13 cellular contexts compared by ENCODE assay signal in the genomic region with DNA sequence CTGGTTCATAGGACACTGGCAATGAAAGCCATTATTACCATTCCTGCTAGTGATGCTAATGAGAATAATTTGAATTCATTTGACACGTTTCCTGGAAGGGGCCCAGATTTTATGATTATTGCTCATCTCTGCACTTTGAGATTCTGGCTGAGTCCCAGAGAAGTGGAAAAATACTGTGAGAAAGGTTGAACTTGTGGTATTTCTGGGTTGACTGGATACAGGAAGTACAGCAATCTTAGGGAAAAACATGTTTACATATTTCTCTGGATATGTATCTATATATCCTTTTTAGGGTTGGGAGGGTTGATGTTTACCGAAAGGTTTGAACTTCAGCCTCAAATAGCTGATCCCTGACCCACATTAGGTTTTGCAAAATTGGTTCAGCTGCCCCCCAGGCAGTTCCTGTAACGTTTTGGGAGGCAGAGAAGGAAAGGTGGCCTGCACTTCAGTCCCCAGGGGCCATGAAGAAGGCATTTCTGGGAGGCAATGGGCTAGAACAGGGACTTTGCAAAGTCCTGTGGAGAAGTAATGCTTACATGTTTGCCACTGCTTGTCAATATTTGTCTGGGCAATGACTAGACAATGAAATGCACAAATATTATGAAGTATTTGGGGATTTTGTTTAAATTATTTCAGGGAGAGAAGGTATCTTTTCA.
DNase-seq lines count a peak whose midpoint lies in the region; ATAC-seq and TF ChIP-seq lines count a peak whose summit lies in the region.
"Had no signal": no experiment of that assay in that cellular context is flagged by ENCODE, and none has a peak within 500 bp of the region (broad histone marks: within the 10 kb centered on the region; RNA-seq: fewer than 3 reads in every experiment).

No MANE protein-coding gene starts in this region.

- no peaks in the 10 kb centered on the region for H3K36me3 ChIP-seq in ACC112 (ENCODE audit: insufficient read depth, low read length)
- H3K36me3 ChIP-seq in liver (ENCODE audit: control insufficient read depth in 4 of 4, insufficient read depth in 3 of 4, low read depth in 1 of 4, low read length in 3 of 4), result no peaks in the 10 kb centered on the region

- peaks cover 19% of the 10 kb centered on the region for H3K4me1 Mint-ChIP-seq in activated CD4-positive, alpha-beta T cell treated with anti-CD3 and anti-CD28 coated beads for 36 hours

- no peak overlapping the region for H3K27ac Mint-ChIP-seq in activated CD4-positive, alpha-beta T cell treated with anti-CD3 and anti-CD28 coated beads for 36 hours
- H3K27ac Mint-ChIP-seq: activated naive CD4-positive, alpha-beta T cell treated with anti-CD3 and anti-CD28 coated beads, Interleukin-2, amount 10 ng/mL, durations not matched to agents 7 days and 5 days; CD4-positive, CD25-positive, alpha-beta regulatory T cell had no signal

- POLR2A ChIA-PET in activated CD4-positive, alpha-beta T cell treated with anti-CD3 and anti-CD28 coated beads for 36 hours (lab: Charles Lee), result no interaction called here

- CTCF ChIA-PET in activated CD4-positive, alpha-beta T cell treated with anti-CD3 and anti-CD28 coated beads for 36 hours (lab: Charles Lee), result interaction anchor here (0.6 to 0.7 kb wide), 2 partner anchors 16 to 105 kb away, joined by 3 read pairs; no protein-coding TSS in a partner anchor

- H3K9me3 ChIP-seq in liver (ENCODE audit: control insufficient read depth in 4 of 4, low read length in 3 of 4), result no peaks in the 10 kb centered on the region

- no peaks in the 10 kb centered on the region for H3K27me3 Mint-ChIP-seq in activated CD4-positive, alpha-beta T cell treated with anti-CD3 and anti-CD28 coated beads for 36 hours
- H3K27me3 Mint-ChIP-seq: CD4-positive, CD25-positive, alpha-beta regulatory T cell had no signal

- H3K79me2 ChIP-seq in ACC112 (ENCODE audit: control insufficient read depth, insufficient read depth, low read length, unreplicated experiment), result no peaks in the 10 kb centered on the region

- H3K27me3 ChIP-seq in ACC112 (ENCODE audit: insufficient read depth, low read length) (no peaks in the 10 kb centered on the region), liver (ENCODE audit: control insufficient read depth in 4 of 4, insufficient read depth in 4 of 4, low read length in 3 of 4) (no peaks in the 10 kb centered on the region)

- H3K4me1 ChIP-seq in ACC112 (ENCODE audit: control insufficient read depth, insufficient read depth, low read length, unreplicated experiment) (peaks cover 31% of the 10 kb centered on the region), liver (ENCODE audit: control insufficient read depth in 4 of 4, insufficient read depth in 4 of 4, low read length in 3 of 4) (peaks cover 0 to 2% (median 0%) of the 10 kb centered on the region in 4 donors)

- WGBS in liver, result 26% methylated on average over 3 of the region's 3 CpGs

- peak overlapping the region; percentile 72 for H3K27ac ChIP-seq in ACC112 (ENCODE audit: low read depth, low read length)
- H3K27ac ChIP-seq in liver (ENCODE audit: low read depth in 1 of 2, low read length in 2 of 2), result peak overlapping the region in 1 of 2 donors; percentile 61

- H3K36me3 Mint-ChIP-seq in activated CD4-positive, alpha-beta T cell treated with anti-CD3 and anti-CD28 coated beads for 36 hours (ENCODE audit: low read depth), result peaks cover 5% of the 10 kb centered on the region
- H3K36me3 Mint-ChIP-seq: CD4-positive, CD25-positive, alpha-beta regulatory T cell had no signal

- intact Hi-C loops in activated CD4-positive, alpha-beta T cell treated with anti-CD3 and anti-CD28 coated beads for 36 hours (cut with DNase I, micrococcal nuclease), result no loop called here

- TF ChIP-seq CTCF in liver (IDR thresholded peaks at IDR 0.05; ENCODE audit: low read depth, low read length, missing input control), result no peak

- ATAC-seq in HG03354 (IDR thresholded peaks at IDR 0.05; ENCODE audit: poor library complexity, severe bottlenecking, unreplicated experiment), result no peak
- no peak for ATAC-seq in activated CD4-positive, alpha-beta T cell treated with anti-CD3 and anti-CD28 coated beads for 36 hours
- ATAC-seq: esophagus mucosa had no signal

- H3K4me3 ChIP-seq in ACC112 (ENCODE audit: low read depth, low read length) (peak overlapping the region; percentile 6; the same call in 1 of the 2 replicates), liver (ENCODE audit: low read depth in 1 of 3, low read length in 3 of 3) (no peak overlapping the region)

- H3K9ac ChIP-seq in liver (ENCODE audit: low read depth in 1 of 2, low read length in 2 of 2), result no peak overlapping the region

- no peak for TF ChIP-seq RAD21 in liver (IDR thresholded peaks at IDR 0.05)

- H2AFZ ChIP-seq in ACC112 (ENCODE audit: low read length, unreplicated experiment), result peak overlapping the region; percentile 72

- H3K4me3 Mint-ChIP-seq in activated CD4-positive, alpha-beta T cell treated with anti-CD3 and anti-CD28 coated beads for 36 hours, result no peak overlapping the region
- H3K4me3 Mint-ChIP-seq: activated naive CD4-positive, alpha-beta T cell treated with anti-CD3 and anti-CD28 coated beads, Interleukin-2, amount 10 ng/mL, durations not matched to agents 7 days and 5 days; CD4-positive, CD25-positive, alpha-beta regulatory T cell had no signal

- peak; percentile 69 for DNase-seq in HT1080 (ENCODE audit: low read depth)
- DNase-seq in dedifferentiated amniotic fluid mesenchymal stem cell (ENCODE audit: extremely low spot score), result peak; percentile 56
- no peak for DNase-seq in activated CD4-positive, alpha-beta T cell treated with anti-CD3 and anti-CD28 coated beads for 4 hours
- no peak for DNase-seq in activated CD4-positive, alpha-beta T cell treated with anti-CD3 and anti-CD28 coated beads for 36 hours
- DNase-seq in T1000 (lab: John Stamatoyannopoulos, UW), result no peak
- DNase-seq: activated naive CD4-positive, alpha-beta T cell treated with anti-CD3 and anti-CD28 coated beads, Interleukin-2, amount 10 ng/mL, durations not matched to agents 7 days and 5 days; CD4-positive, CD25-positive, alpha-beta regulatory T cell; NCI-H1436 treated with DMSO at 0.1 percent for 48 hours; substantia nigra had no signal

- H3K9me3 Mint-ChIP-seq in activated CD4-positive, alpha-beta T cell treated with anti-CD3 and anti-CD28 coated beads for 36 hours (ENCODE audit: low read depth), result peaks cover 12% of the 10 kb centered on the region

TF ChIP-seq in liver, 16 proteins besides CTCF, POLR2A, EP300 and RAD21:
- TF ChIP-seq JUND (IDR thresholded peaks at IDR 0.05) (no peak), ZBTB33 (IDR thresholded peaks at IDR 0.05) (no peak), RXRA (IDR thresholded peaks at IDR 0.05) (peak; percentile 15 to 41), GABPA (IDR thresholded peaks at IDR 0.05 in 1 of 2, conservative IDR thresholded peaks at IDR 0.05 in 1 of 2) (no peak), TAF1 (conservative IDR thresholded peaks at IDR 0.05) (no peak), NR2F2 (IDR thresholded peaks at IDR 0.05) (peak; percentile 91), SP1 (IDR thresholded peaks at IDR 0.05) (peak; percentile 35)

Comparison
In these comparisons a context has a peak if more than half of its experiments do, and no peak if none do; other contexts are left out.
1. DNase-seq: peak in HT1080 (single experiment) and dedifferentiated amniotic fluid mesenchymal stem cell (single experiment); none in activated CD4-positive, alpha-beta T cell treated with anti-CD3 and anti-CD28 coated beads for 4 hours (0 of 2), activated CD4-positive, alpha-beta T cell treated with anti-CD3 and anti-CD28 coated beads for 36 hours (single experiment) and T1000 (single experiment).